In the genomic region with DNA sequence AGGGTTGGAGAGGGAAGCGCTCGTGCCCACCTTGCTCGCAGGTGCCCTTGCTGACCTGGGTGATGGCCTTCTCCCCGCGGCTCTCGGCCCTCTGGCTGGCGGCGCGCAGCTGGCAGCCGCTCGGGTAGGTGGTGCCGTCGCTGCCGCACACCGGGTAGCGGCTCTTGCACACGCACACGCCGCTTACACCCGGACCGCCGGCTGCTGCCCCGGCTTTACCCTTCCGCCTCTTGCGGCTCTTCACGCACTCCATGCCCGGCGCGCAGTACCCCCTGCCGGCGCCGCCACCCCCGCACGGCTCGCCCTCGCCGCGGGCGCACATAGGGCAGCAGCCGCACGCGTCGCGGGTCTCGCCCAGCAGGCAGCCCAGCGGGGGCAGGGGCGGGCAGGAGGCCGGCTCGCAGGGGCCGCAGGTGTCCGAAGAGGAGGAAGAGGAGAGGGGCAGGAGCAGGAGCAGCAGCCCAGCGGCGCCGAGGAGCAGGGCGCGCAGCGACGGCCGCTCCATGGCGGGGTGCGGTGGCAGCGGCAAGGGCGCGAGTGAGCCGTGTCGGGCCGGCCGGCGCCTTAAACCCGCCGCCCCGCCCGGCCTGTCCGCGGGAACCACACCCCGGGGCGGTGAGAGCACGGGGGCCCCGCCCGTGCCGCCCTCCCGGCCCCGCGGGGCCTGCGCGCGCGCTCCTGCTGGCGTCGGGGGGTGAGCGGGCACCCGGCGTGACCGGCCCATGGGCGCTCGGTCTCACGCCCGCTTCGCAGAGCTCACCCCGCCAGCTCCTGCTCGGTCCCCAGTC, we compare ENCODE assay signal across 8 cellular contexts. TPM values are rescaled to one million over a fixed set of nuclear protein-coding genes. Genes with fewer than 3 reads are reported as not detected.
A peak's percentile ranks its signal among the peaks of the same experiment; 100 is the strongest.
DNase-seq lines count a peak whose midpoint lies in the region; ATAC-seq and TF ChIP-seq lines count a peak whose summit lies in the region.

A gene with protein sequence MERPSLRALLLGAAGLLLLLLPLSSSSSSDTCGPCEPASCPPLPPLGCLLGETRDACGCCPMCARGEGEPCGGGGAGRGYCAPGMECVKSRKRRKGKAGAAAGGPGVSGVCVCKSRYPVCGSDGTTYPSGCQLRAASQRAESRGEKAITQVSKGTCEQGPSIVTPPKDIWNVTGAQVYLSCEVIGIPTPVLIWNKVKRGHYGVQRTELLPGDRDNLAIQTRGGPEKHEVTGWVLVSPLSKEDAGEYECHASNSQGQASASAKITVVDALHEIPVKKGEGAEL (minus strand): TSS at position 539 of the 788 bp plus-strand sequence. CDS start 34 bp downstream, at position 505.

- H3K4me3 ChIP-seq in SK-N-MC (peak within 1 kb of the TSS; percentile 82), thoracic aorta (peak within 1 kb of the TSS; percentile 92)

- TF ChIP-seq CTCF in thoracic aorta (IDR thresholded peaks at IDR 0.05) = no peak

- H3K9me3 ChIP-seq in SK-N-MC (ENCODE audit: low read depth, low read length) (no peaks in the 10 kb centered on the region), thoracic aorta (no peaks in the 10 kb centered on the region)

- peak; percentile 22 for DNase-seq in NCI-H748 (lab: John Stamatoyannopoulos, UW; ENCODE audit: unreplicated experiment)
- no peak for DNase-seq in NCI-H748 treated with DMSO at 0.1 percent for 48 hours (lab: John Stamatoyannopoulos, UW)
- no peak for DNase-seq in SK-N-MC (ENCODE audit: low read depth, low spot score)
- peak; percentile 43 for DNase-seq in medulla oblongata (ENCODE audit: extremely low spot score)
- no peak for DNase-seq in thoracic aorta (ENCODE audit: low spot score)
- no peak for DNase-seq in stimulated activated CD8-positive, alpha-beta memory T cell treated with anti-CD3 and anti-CD28 coated beads, Interleukin-4, amount 100 ng/mL, for 48 hours

- H3K9ac ChIP-seq in SK-N-MC (ENCODE audit: insufficient read length) = peak within 1 kb of the TSS; percentile 51

- H3K4me1 ChIP-seq in thoracic aorta (ENCODE audit: control insufficient read depth in 1 of 2, low read depth in 2 of 2) = peaks cover 17 to 53% of the 10 kb centered on the region in 2 donors

- H3K36me3 ChIP-seq in SK-N-MC (ENCODE audit: insufficient read depth, low read length) (no peaks in the 10 kb centered on the region), thoracic aorta (no peaks in the 10 kb centered on the region)

- ATAC-seq in HG02870 (IDR thresholded peaks at IDR 0.05; ENCODE audit: unreplicated experiment) (peak; percentile 28), thoracic aorta (ENCODE audit: insufficient number of reproducible peaks, low FRiP score, low read depth) (peak; percentile 61)

- no peaks in the 10 kb centered on the region for H3K27me3 ChIP-seq in thoracic aorta (replicated peaks; ENCODE audit: insufficient read depth)

- H3K27ac ChIP-seq in SK-N-MC (peak within 1 kb of the TSS; percentile 59; the same call in 1 of the 2 replicates), thoracic aorta (peak within 1 kb of the TSS; percentile 97 to 99)

- in situ Hi-C loops in endometrial microvascular endothelial cells (cut with HindIII; ENCODE audit: inconsistent ontology term, low pct_unique_long_range_greater_than_20kb, low sequenced_read_pairs) = no loop called here

RNA-seq across cellular contexts. Expression of the gene that starts here (rescaled TPM):
- total RNA-seq in endometrial microvascular endothelial cells (ENCODE audit: inconsistent ontology term) = 602 TPM
- total RNA-seq in thoracic aorta = 1,000 to 10,000 TPM; 4,453 to 6,615 TPM

Comparison
In these comparisons a context has a peak if more than half of its experiments do, and no peak if none do; other contexts are left out.
1. DNase-seq: peak in NCI-H748 (single experiment) and medulla oblongata (single experiment); none in NCI-H748 treated with DMSO at 0.1 percent for 48 hours (single experiment), SK-N-MC (single experiment), thoracic aorta (single experiment) and stimulated activated CD8-positive, alpha-beta memory T cell treated with anti-CD3 and anti-CD28 coated beads, Interleukin-4, amount 100 ng/mL, for 48 hours (single experiment).